1 cellular context compared by ENCODE assay signal in genomic region chr4:164648151-164648848, GRCh38.
TF ChIP-seq lines count a peak whose summit lies in the region.

No MANE protein-coding gene starts in this region.

TF ChIP-seq in SK-N-SH, 30 proteins besides CTCF, POLR2A, EP300 and RAD21 (continued from another document):
- TF ChIP-seq USF1 (IDR thresholded peaks at IDR 0.05; ENCODE audit: borderline replicate concordance, low read depth) (no peak), SIN3A (IDR thresholded peaks at IDR 0.05; ENCODE audit: borderline replicate concordance, low read depth, low read length) (no peak), RCOR1 (IDR thresholded peaks at IDR 0.05; ENCODE audit: low read length) (no peak), NRF1 (IDR thresholded peaks at IDR 0.05; ENCODE audit: low read depth, low read length) (no peak), CHD2 (IDR thresholded peaks at IDR 0.05; ENCODE audit: low read length, partially characterized antibody) (no peak), GABPA (IDR thresholded peaks at IDR 0.05; ENCODE audit: low read depth) (no peak), MAX (IDR thresholded peaks at IDR 0.05; ENCODE audit: low read depth) (no peak), FOSL2 (IDR thresholded peaks at IDR 0.05; ENCODE audit: borderline replicate concordance, low read depth) (no peak), USF2 (IDR thresholded peaks at IDR 0.05; ENCODE audit: borderline replicate concordance, low read depth, low read length) (no peak)
TF ChIP-seq in SK-N-SH: peak in this region for 0.
